Comparison of ENCODE assay signal across 20 cellular contexts in genomic region chr2:62529758-62530157, GRCh38. TPM values are rescaled to one million over a fixed set of nuclear protein-coding genes. Genes with fewer than 3 reads are reported as not detected.
"Had no signal": no experiment of that assay in that cellular context is flagged by ENCODE, and none has a peak within 500 bp of the region (broad histone marks: within the 10 kb centered on the region; RNA-seq: fewer than 3 reads in every experiment).

No MANE protein-coding gene starts in this region.

- DNase-seq: activated CD4-positive, alpha-beta T cell treated with anti-CD3 and anti-CD28 coated beads, Interleukin-2, amount 10 ng/mL, durations not matched to agents 7 days and 5 days; activated CD8-positive, alpha-beta T cell treated with anti-CD3 and anti-CD28 coated beads, Interleukin-2, amount 10 ng/mL, durations not matched to agents 7 days and 5 days; activated naive CD4-positive, alpha-beta T cell treated with anti-CD3 and anti-CD28 coated beads, Interleukin-2, amount 10 ng/mL, durations not matched to agents 7 days and 5 days; activated naive CD8-positive, alpha-beta T cell treated with anti-CD3 and anti-CD28 coated beads, Interleukin-2, amount 50 U/mL, for 24 hours; activated T-cell treated with anti-CD3 and anti-CD28 coated beads, Interleukin-2, amount 50 U/mL, for 24 hours; anterior cingulate cortex; caudate nucleus; effector memory CD8-positive, alpha-beta T cell; immature natural killer cell; kidney glomerular epithelial cell; left ventricle myocardium inferior; mammary epithelial cell; sigmoid colon; stimulated activated CD4-positive, alpha-beta T cell treated with anti-CD3 and anti-CD28 coated beads, Interleukin-4, amount 100 ng/mL, for 4 hours; stimulated activated naive B cell treated with anti-CD40 and anti-IgM and Interleukin-4, amounts not matched to agents 10 μg/mL and 1 μg/mL and 100 μg/mL, for 72 hours; upper lobe of left lung had no signal

- H3K4me1 ChIP-seq: left ventricle myocardium inferior, parathyroid adenoma had no signal

- H3K9me3 ChIP-seq: left ventricle myocardium inferior, thoracic aorta had no signal

- H3K79me2 ChIP-seq: parathyroid adenoma had no signal

- H3K27ac ChIP-seq: left ventricle myocardium inferior, parathyroid adenoma, sigmoid colon, thoracic aorta, upper lobe of left lung had no signal

- H3K9ac ChIP-seq: parathyroid adenoma had no signal

- H3K36me3 ChIP-seq: left ventricle myocardium inferior, sigmoid colon, thoracic aorta, upper lobe of left lung had no signal

- H3K27me3 ChIP-seq: sigmoid colon, upper lobe of left lung had no signal

- H3K4me3 ChIP-seq: left ventricle myocardium inferior, sigmoid colon, thoracic aorta, upper lobe of left lung had no signal

- ATAC-seq: activated CD4-positive, CD25-positive, alpha-beta regulatory T cell treated with anti-CD3 and anti-CD28 coated beads, Interleukin-2, amount 50 U/mL, for 24 hours; activated CD8-positive, alpha-beta T cell treated with anti-CD3 and anti-CD28 coated beads, Interleukin-2, amount 10 ng/mL, durations not matched to agents 7 days and 5 days; activated naive CD8-positive, alpha-beta T cell treated with anti-CD3 and anti-CD28 coated beads, Interleukin-2, amount 50 U/mL, for 24 hours; effector memory CD8-positive, alpha-beta T cell; stimulated activated naive B cell treated with anti-CD40 and anti-IgM and Interleukin-4, amounts not matched to agents 10 μg/mL and 1 μg/mL and 100 μg/mL, for 72 hours had no signal

- H2AFZ ChIP-seq: parathyroid adenoma had no signal

RNA-seq across cellular contexts. Expression of gene TMEM17, which starts 23.8 kb away (rescaled TPM):
- total RNA-seq: activated CD4-positive, alpha-beta T cell treated with anti-CD3 and anti-CD28 coated beads, Interleukin-2, amount 10 ng/mL, durations not matched to agents 7 days and 5 days; activated CD8-positive, alpha-beta T cell treated with anti-CD3 and anti-CD28 coated beads, Interleukin-2, amount 10 ng/mL, durations not matched to agents 7 days and 5 days; activated T-helper 2 cell treated with anti-CD3 and anti-CD28 coated beads, Interferon-gamma antibody, Interleukin-2, Interleukin-4, amounts not matched to agents 10 μg/mL and 5 μg/mL and 100 μg/mL, durations not matched to agents 14 hours and 24 hours and 36 hours had no signal
